In the genomic region with DNA sequence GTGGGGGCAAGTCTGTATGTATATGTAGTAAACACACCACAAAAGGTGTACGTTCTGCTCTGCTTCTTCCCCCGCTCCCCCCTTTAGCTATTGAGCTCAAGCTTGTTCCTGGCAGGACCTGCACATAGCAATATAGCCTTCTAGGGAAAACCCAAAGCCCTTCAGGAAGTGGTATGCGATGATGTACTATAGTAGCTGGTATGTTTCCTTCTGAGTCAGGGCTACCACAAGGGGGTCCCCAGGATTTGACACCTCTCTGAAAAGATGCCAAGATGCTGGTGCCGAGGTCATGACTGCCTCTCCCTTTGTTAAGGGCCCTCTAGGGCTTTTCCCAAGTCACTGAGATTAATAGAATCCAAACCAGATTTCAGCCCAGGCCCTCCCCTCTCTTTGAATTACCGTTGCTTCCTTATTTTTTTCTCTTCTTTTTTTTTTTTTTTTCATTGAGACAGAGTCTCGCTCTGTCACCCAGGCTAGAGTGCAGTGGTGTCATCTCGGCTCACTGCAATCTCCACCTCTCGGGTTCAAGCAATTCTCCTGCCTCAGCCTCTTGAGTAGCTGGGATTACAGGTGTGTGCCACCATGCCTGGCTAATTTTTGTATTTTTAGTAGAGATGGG, we compare ENCODE assay signal across 9 cellular contexts.
A peak's percentile ranks its signal among the peaks of the same experiment; 100 is the strongest.
DNase-seq lines count a peak whose midpoint lies in the region; ATAC-seq and TF ChIP-seq lines count a peak whose summit lies in the region.
"Had no signal": no experiment of that assay in that cellular context is flagged by ENCODE, and none has a peak within 500 bp of the region (broad histone marks: within the 10 kb centered on the region; RNA-seq: fewer than 3 reads in every experiment).

No MANE protein-coding gene starts in this region.

- H3K27ac Mint-ChIP-seq in T-helper 2 cell treated with Interferon-gamma antibody and Interleukin-4, amounts not matched to agents 5 μg/mL and 100 μg/mL, for 36 hours: peak overlapping the region; percentile 51
- H3K27ac Mint-ChIP-seq: brain had no signal

- H3K4me3 ChIP-seq in GM12864 (ENCODE audit: low read depth, low read length) (no peak overlapping the region), spleen (no peak overlapping the region)
- H3K4me3 ChIP-seq in effector memory CD4-positive, alpha-beta T cell (ENCODE audit: insufficient read depth, low read depth, low read length, poor library complexity, severe bottlenecking): no peak overlapping the region

- H3K27me3 ChIP-seq in effector memory CD4-positive, alpha-beta T cell (replicated peaks; ENCODE audit: control insufficient read depth, insufficient read depth, low read length, poor library complexity, severe bottlenecking): no peaks in the 10 kb centered on the region
- H3K27me3 ChIP-seq in spleen (replicated peaks in 1 of 7): no peaks in the 10 kb centered on the region

- intact Hi-C loops in spleen (cut with DNase I; ENCODE audit: low total_unique reads): no loop called here
- intact Hi-C loops in Right ventricle myocardium inferior (cut with DNase I): no loop called here

- H3K27me3 Mint-ChIP-seq in T-helper 2 cell treated with Interferon-gamma antibody and Interleukin-4, amounts not matched to agents 5 μg/mL and 100 μg/mL, for 36 hours (ENCODE audit: low read depth): no peaks in the 10 kb centered on the region

- TF ChIP-seq CTCF in GM12864 (IDR thresholded peaks at IDR 0.05; ENCODE audit: low read depth, low read length, missing control alignments) (peak; percentile 11), RWPE1 (conservative IDR thresholded peaks at IDR 0.05; ENCODE audit: low read depth) (no peak), spleen (IDR thresholded peaks at IDR 0.05 in 8 of 11, conservative IDR thresholded peaks at IDR 0.05 in 3 of 11) (peak in 2 of 11 experiments; percentile 11 to 40)

- peaks cover 40% of the 10 kb centered on the region for H3K4me1 ChIP-seq in effector memory CD4-positive, alpha-beta T cell (ENCODE audit: control insufficient read depth, insufficient read depth, low read length, poor library complexity, severe bottlenecking)
- H3K4me1 ChIP-seq in spleen: peaks cover 9 to 58% (median 40%) of the 10 kb centered on the region in 6 donors

- no peaks in the 10 kb centered on the region for H3K36me3 ChIP-seq in effector memory CD4-positive, alpha-beta T cell (ENCODE audit: control insufficient read depth, insufficient read depth, low read length)
- H3K36me3 ChIP-seq in spleen: peaks cover 0 to 13% (median 0%) of the 10 kb centered on the region in 6 donors

- H3K4me1 Mint-ChIP-seq in T-helper 2 cell treated with Interferon-gamma antibody and Interleukin-4, amounts not matched to agents 5 μg/mL and 100 μg/mL, for 36 hours (ENCODE audit: low read depth): peaks cover 65% of the 10 kb centered on the region
- H3K4me1 Mint-ChIP-seq: brain had no signal

- no peak for ATAC-seq in Right ventricle myocardium inferior

- H3K9me3 Mint-ChIP-seq in T-helper 2 cell treated with Interferon-gamma antibody and Interleukin-4, amounts not matched to agents 5 μg/mL and 100 μg/mL, for 36 hours: peaks cover 31% of the 10 kb centered on the region

- POLR2A ChIA-PET in RWPE1 (lab: Yijun Ruan, JAX; ENCODE audit: low non-redundant PET): no interaction called here

- CTCF ChIA-PET in RWPE1 (lab: Yijun Ruan, JAX): no interaction called here

- H3K4me3 Mint-ChIP-seq in T-helper 2 cell treated with Interferon-gamma antibody and Interleukin-4, amounts not matched to agents 5 μg/mL and 100 μg/mL, for 36 hours: peak overlapping the region; percentile 37
- H3K4me3 Mint-ChIP-seq: brain had no signal

- 26 to 40% (median 31%) methylated on average over 8 of the region's 8 CpGs for WGBS in spleen, 5 donors

- H3K27ac ChIP-seq in effector memory CD4-positive, alpha-beta T cell (ENCODE audit: insufficient read depth, low read length, poor library complexity, severe bottlenecking): peak overlapping the region; percentile 63
- H3K27ac ChIP-seq in RWPE1 (no peak overlapping the region), spleen (peak overlapping the region in 4 of 8 donors; percentile 24 to 66 (median 40))

- no peak for TF ChIP-seq POLR2A in spleen (IDR thresholded peaks at IDR 0.05)

- DNase-seq in GM12864 (ENCODE audit: low read depth) (peak; percentile 67), HCEC 1CT (peak; percentile 13), RWPE1 (ENCODE audit: low spot score) (no peak), spleen (no peak), Right ventricle myocardium inferior (ENCODE audit: missing footprints) (no peak), NCI-H2081 treated with DMSO at 0.1 percent for 48 hours (lab: John Stamatoyannopoulos, UW) (no peak)
- DNase-seq in T-helper 2 cell treated with Interferon-gamma antibody and Interleukin-4, amounts not matched to agents 5 μg/mL and 100 μg/mL, for 36 hours (ENCODE audit: low spot score): peak; percentile 86
- peak; percentile 62 to 74 (median 66) for DNase-seq in effector memory CD4-positive, alpha-beta T cell

- peaks cover 44% of the 10 kb centered on the region for H3K36me3 Mint-ChIP-seq in T-helper 2 cell treated with Interferon-gamma antibody and Interleukin-4, amounts not matched to agents 5 μg/mL and 100 μg/mL, for 36 hours (ENCODE audit: low read depth)
- H3K36me3 Mint-ChIP-seq: brain had no signal

- H3K9me3 ChIP-seq in effector memory CD4-positive, alpha-beta T cell (ENCODE audit: control insufficient read depth, low read length): peaks cover 6% of the 10 kb centered on the region
- peaks cover 7 to 25% (median 22%) of the 10 kb centered on the region in 8 donors for H3K9me3 ChIP-seq in spleen

Comparison
In these comparisons a context has a peak if more than half of its experiments do, and no peak if none do; other contexts are left out.
1. DNase-seq: peak in GM12864 (single experiment), HCEC 1CT (single experiment), T-helper 2 cell treated with Interferon-gamma antibody and Interleukin-4, amounts not matched to agents 5 μg/mL and 100 μg/mL, for 36 hours (single experiment) and effector memory CD4-positive, alpha-beta T cell (3 of 3); none in RWPE1 (single experiment), spleen (single experiment), Right ventricle myocardium inferior (single experiment) and NCI-H2081 treated with DMSO at 0.1 percent for 48 hours (single experiment).